1 cellular context compared by ENCODE assay signal in genomic region chr14:103107455-103107854, GRCh38.
A peak's percentile ranks its signal among the peaks of the same experiment; 100 is the strongest.
TF ChIP-seq lines count a peak whose summit lies in the region.

No MANE protein-coding gene starts in this region.

TF ChIP-seq in HepG2, 621 proteins besides CTCF, POLR2A, EP300 and RAD21:
- TF ChIP-seq, protein P1, sequence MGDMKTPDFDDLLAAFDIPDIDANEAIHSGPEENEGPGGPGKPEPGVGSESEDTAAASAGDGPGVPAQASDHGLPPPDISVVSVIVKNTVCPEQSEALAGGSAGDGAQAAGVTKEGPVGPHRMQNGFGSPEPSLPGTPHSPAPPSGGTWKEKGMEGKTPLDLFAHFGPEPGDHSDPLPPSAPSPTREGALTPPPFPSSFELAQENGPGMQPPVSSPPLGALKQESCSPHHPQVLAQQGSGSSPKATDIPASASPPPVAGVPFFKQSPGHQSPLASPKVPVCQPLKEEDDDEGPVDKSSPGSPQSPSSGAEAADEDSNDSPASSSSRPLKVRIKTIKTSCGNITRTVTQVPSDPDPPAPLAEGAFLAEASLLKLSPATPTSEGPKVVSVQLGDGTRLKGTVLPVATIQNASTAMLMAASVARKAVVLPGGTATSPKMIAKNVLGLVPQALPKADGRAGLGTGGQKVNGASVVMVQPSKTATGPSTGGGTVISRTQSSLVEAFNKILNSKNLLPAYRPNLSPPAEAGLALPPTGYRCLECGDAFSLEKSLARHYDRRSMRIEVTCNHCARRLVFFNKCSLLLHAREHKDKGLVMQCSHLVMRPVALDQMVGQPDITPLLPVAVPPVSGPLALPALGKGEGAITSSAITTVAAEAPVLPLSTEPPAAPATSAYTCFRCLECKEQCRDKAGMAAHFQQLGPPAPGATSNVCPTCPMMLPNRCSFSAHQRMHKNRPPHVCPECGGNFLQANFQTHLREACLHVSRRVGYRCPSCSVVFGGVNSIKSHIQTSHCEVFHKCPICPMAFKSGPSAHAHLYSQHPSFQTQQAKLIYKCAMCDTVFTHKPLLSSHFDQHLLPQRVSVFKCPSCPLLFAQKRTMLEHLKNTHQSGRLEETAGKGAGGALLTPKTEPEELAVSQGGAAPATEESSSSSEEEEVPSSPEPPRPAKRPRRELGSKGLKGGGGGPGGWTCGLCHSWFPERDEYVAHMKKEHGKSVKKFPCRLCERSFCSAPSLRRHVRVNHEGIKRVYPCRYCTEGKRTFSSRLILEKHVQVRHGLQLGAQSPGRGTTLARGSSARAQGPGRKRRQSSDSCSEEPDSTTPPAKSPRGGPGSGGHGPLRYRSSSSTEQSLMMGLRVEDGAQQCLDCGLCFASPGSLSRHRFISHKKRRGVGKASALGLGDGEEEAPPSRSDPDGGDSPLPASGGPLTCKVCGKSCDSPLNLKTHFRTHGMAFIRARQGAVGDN (CRISPR knock-in tag; IDR thresholded peaks at IDR 0.05) = 0 out of 2 replicates have a peak, but pooled peaks have one; percentile 16
- TF ChIP-seq NONO (IDR thresholded peaks at IDR 0.05) (no peak), NONO (CRISPR knock-in tag; conservative IDR thresholded peaks at IDR 0.05) (peak; percentile 27; the same call in 1 of the 2 replicates), RBM39 (IDR thresholded peaks at IDR 0.05; ENCODE audit: low read depth, low read length, poor library complexity, severe bottlenecking) (peak; percentile 21), ZBTB33 (CRISPR knock-in tag; IDR thresholded peaks at IDR 0.05) (0 out of 2 replicates have a peak, but pooled peaks have one; percentile 49), NR2F6 (IDR thresholded peaks at IDR 0.05) (peak; percentile 23; the same call in 1 of the 2 replicates), NR2F6 (CRISPR knock-in tag; IDR thresholded peaks at IDR 0.05) (peak; percentile 44; the same call in 1 of the 2 replicates), ZNF878 (CRISPR knock-in tag; IDR thresholded peaks at IDR 0.05) (no peak), ZFP91 (CRISPR knock-in tag; IDR thresholded peaks at IDR 0.05; ENCODE audit: borderline replicate concordance) (0 out of 2 replicates have a peak, but pooled peaks have one; percentile 23), SIN3B (IDR thresholded peaks at IDR 0.05; ENCODE audit: low read length) (no peak), RBFOX2 (IDR thresholded peaks at IDR 0.05; ENCODE audit: low read depth, low read length) (peak; percentile 81), POLR2AphosphoS5 (IDR thresholded peaks at IDR 0.05; ENCODE audit: low read depth, low read length) (peak; percentile 30; the same call in 1 of the 2 replicates), ZNF776 (CRISPR knock-in tag; IDR thresholded peaks at IDR 0.05) (0 out of 2 replicates have a peak, but pooled peaks have one; percentile 32), NRL (CRISPR knock-in tag; IDR thresholded peaks at IDR 0.05; ENCODE audit: borderline replicate concordance) (0 out of 2 replicates have a peak, but pooled peaks have one; percentile 16), HNRNPL (IDR thresholded peaks at IDR 0.05; ENCODE audit: low read depth, low read length) (0 out of 2 replicates have a peak, but pooled peaks have one; percentile 58), ARNT2 (CRISPR knock-in tag; IDR thresholded peaks at IDR 0.05; ENCODE audit: low read depth) (no peak), MLX (CRISPR knock-in tag; IDR thresholded peaks at IDR 0.05) (no peak), SRSF1 (optimal IDR thresholded peaks at IDR 0.05; ENCODE audit: low read depth, low read length) (no peak), DNMT1 (CRISPR knock-in tag; IDR thresholded peaks at IDR 0.05) (0 out of 2 replicates have a peak, but pooled peaks have one; percentile 53), AKAP8 (CRISPR knock-in tag; IDR thresholded peaks at IDR 0.05) (peak; percentile 4; the same call in 1 of the 2 replicates), AGO2 (optimal IDR thresholded peaks at IDR 0.05; ENCODE audit: low read depth, low read length) (peak; percentile 74), ZNF563 (CRISPR knock-in tag; IDR thresholded peaks at IDR 0.05) (0 out of 2 replicates have a peak, but pooled peaks have one; percentile 34)
TF ChIP-seq in HepG2: peak in this region for 15.
